Comparison of ENCODE assay signal across 22 cellular contexts in genomic region chr5:14220642-14221041, GRCh38.
DNase-seq lines count a peak whose midpoint lies in the region; ATAC-seq and TF ChIP-seq lines count a peak whose summit lies in the region.
"Had no signal": no experiment of that assay in that cellular context is flagged by ENCODE, and none has a peak within 500 bp of the region (broad histone marks: within the 10 kb centered on the region; RNA-seq: fewer than 3 reads in every experiment).

No MANE protein-coding gene starts in this region.

- H3K9me3 Mint-ChIP-seq in IgD-negative memory B cell (peaks cover 0 to 2% (median 0%) of the 10 kb centered on the region in 3 donors), naive B cell (no peaks in the 10 kb centered on the region)
- H3K9me3 Mint-ChIP-seq: CD8-positive, alpha-beta T cell; stimulated activated naive B cell treated with anti-CD40 and anti-IgM and Interleukin-4, amounts not matched to agents 10 μg/mL and 1 μg/mL and 100 μg/mL, for 72 hours had no signal

- TF ChIP-seq CTCF in colonic mucosa (IDR thresholded peaks at IDR 0.05) = no peak
- no peak for TF ChIP-seq CTCF in GM10266 (IDR thresholded peaks at IDR 0.05; ENCODE audit: control insufficient read depth, insufficient read depth, low read depth, missing control alignments)

- H3K36me3 ChIP-seq in colonic mucosa = no peaks in the 10 kb centered on the region
- H3K36me3 ChIP-seq: breast epithelium had no signal

- H3K27me3 ChIP-seq in colonic mucosa = no peaks in the 10 kb centered on the region
- H3K27me3 ChIP-seq: breast epithelium, testis had no signal

- H3K27me3 Mint-ChIP-seq in IgD-negative memory B cell = no peaks in the 10 kb centered on the region
- no peaks in the 10 kb centered on the region for H3K27me3 Mint-ChIP-seq in naive B cell
- H3K27me3 Mint-ChIP-seq: stimulated activated naive B cell treated with anti-CD40 and anti-IgM and Interleukin-4, amounts not matched to agents 10 μg/mL and 1 μg/mL and 100 μg/mL, for 72 hours had no signal

- no peak overlapping the region for H3K4me3 ChIP-seq in colonic mucosa
- H3K4me3 ChIP-seq: breast epithelium, K562, testis had no signal

- peaks cover 12% of the 10 kb centered on the region for H3K4me1 ChIP-seq in colonic mucosa
- H3K4me1 ChIP-seq: breast epithelium had no signal

- intact Hi-C loops in colonic mucosa (cut with DNase I) = no loop called here

- no peaks in the 10 kb centered on the region for H3K9me3 ChIP-seq in colonic mucosa
- H3K9me3 ChIP-seq: breast epithelium, testis had no signal

- peak overlapping the region in 2 of 4 donors; percentile 63 to 86 for H3K4me3 Mint-ChIP-seq in IgD-negative memory B cell
- peak overlapping the region in 4 of 8 donors; percentile 44 to 56 (median 46) for H3K4me3 Mint-ChIP-seq in naive B cell
- H3K4me3 Mint-ChIP-seq: activated T-cell treated with anti-CD3 and anti-CD28 coated beads, Interleukin-2, amount 50 U/mL, for 4 hours; CD8-positive, alpha-beta T cell had no signal

- H3K36me3 Mint-ChIP-seq in IgD-negative memory B cell (peaks cover 2% of the 10 kb centered on the region), naive B cell (peaks cover 7 to 9% of the 10 kb centered on the region in 2 donors)
- H3K36me3 Mint-ChIP-seq: CD8-positive, alpha-beta T cell had no signal

- ATAC-seq in naive B cell (ENCODE audit: low read depth in 2 of 2) = no peak
- no peak for ATAC-seq in HG03442 (IDR thresholded peaks at IDR 0.05; ENCODE audit: unreplicated experiment)
- ATAC-seq: activated T-cell treated with anti-CD3 and anti-CD28 coated beads, Interleukin-2, amount 50 U/mL, for 4 hours; CD8-positive, alpha-beta T cell; K562; stimulated activated naive B cell treated with anti-CD40 and anti-IgM and Interleukin-4, amounts not matched to agents 10 μg/mL and 1 μg/mL and 100 μg/mL, for 72 hours had no signal

- H3K4me1 Mint-ChIP-seq in IgD-negative memory B cell (peaks cover 74 to 87% (median 76%) of the 10 kb centered on the region in 3 donors), naive B cell (peaks cover 77 to 92% (median 83%) of the 10 kb centered on the region in 3 donors)

- no peak overlapping the region for H3K9ac ChIP-seq in colonic mucosa (ENCODE audit: low read depth in 2 of 2, low read length in 2 of 2)

- H3K27ac ChIP-seq in colonic mucosa = peak overlapping the region; percentile 79
- H3K27ac ChIP-seq: testis had no signal

- peak overlapping the region in 2 of 3 donors; percentile 57 to 77 for H3K27ac Mint-ChIP-seq in IgD-negative memory B cell
- peak overlapping the region in 4 of 6 donors; percentile 46 to 76 (median 66) for H3K27ac Mint-ChIP-seq in naive B cell
- H3K27ac Mint-ChIP-seq: CD8-positive, alpha-beta T cell had no signal

- DNase-seq in colonic mucosa (no peak), naive B cell (no peak), SKM-1 treated with dmso at 0.1 percent for 144 hours (lab: John Stamatoyannopoulos, UW; ENCODE audit: unreplicated experiment) (no peak), GM10266 (ENCODE audit: extremely low spot score) (no peak)
- no peak for DNase-seq in activated CD4-positive, alpha-beta T cell treated with anti-CD3 and anti-CD28 coated beads, Interleukin-2, amount 50 U/mL, for 4 hours
- DNase-seq: activated CD4-positive, alpha-beta T cell treated with anti-CD3 and anti-CD28 coated beads for 1 hour; activated naive CD4-positive, alpha-beta T cell treated with Interleukin-2 at 50 U/mL for 16 hours; activated T-cell treated with anti-CD3 and anti-CD28 coated beads, Interleukin-2, amount 50 U/mL, for 4 hours; CD8-positive, alpha-beta T cell; kidney; mammary epithelial cell; NCI-H146; NCI-H510A treated with DMSO at 0.1 percent for 48 hours; occipital lobe; SIG-M5; stimulated activated CD4-positive, alpha-beta T cell treated with anti-CD3 and anti-CD28 coated beads, Interleukin-4, amount 100 ng/mL, for 1 hour; stimulated activated naive B cell treated with anti-CD40 and anti-IgM and Interleukin-4, amounts not matched to agents 10 μg/mL and 1 μg/mL and 100 μg/mL, for 72 hours; testis had no signal
